1 cellular context compared by ENCODE assay signal in the genomic region with DNA sequence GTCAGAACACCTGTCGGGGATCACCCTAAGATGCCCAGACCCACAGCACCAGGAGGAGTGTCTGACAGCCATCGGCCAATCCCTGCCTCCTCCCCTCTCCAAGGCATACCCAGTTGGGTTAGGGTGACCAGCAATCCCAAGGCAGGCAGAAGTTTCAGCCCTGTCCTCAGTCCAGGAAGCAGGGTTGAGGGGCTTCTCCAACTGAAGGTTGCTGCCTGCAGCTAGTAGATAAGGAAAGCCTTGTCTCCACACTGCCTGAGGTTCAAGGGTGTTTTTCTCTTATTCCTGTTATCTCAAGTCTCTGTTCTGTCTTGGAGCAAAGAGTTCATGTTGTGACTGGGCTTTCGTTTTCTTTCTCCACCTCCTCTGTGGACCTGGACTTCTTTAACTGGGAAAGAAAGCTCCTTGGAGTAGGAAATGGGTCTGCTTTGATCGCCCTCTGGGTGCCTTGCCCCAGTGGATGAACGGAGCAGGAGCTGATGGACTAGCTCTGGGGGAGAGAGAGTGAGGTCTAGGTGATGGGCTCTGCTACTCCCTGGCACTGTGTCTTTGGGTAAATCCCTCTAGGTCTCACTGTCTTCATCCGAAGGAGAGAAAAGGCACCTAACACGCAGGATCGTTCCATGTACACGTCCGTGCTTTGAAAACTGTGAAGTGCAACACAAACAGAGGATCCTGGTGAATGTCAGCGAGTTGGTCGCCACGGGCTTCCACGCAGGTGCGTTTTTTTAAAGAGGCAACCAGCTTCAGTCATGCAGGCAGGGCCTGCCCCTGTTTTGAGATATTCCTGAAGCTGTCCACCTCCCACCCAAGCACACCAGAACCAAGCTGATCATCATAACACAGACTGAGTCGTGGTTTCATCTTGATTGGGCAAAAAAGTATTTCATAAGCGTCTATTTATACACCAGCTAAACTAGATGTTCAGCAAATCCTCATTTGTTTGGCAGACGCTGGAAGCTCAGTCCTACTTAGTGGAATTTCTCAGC.
TF ChIP-seq lines count a peak whose summit lies in the region.

No MANE protein-coding gene starts in this region.

TF ChIP-seq in A549, 52 proteins besides CTCF, POLR2A, EP300 and RAD21:
- TF ChIP-seq NFE2L2 (conservative IDR thresholded peaks at IDR 0.05; ENCODE audit: low read length) (no peak), FOSB (CRISPR knock-in tag; IDR thresholded peaks at IDR 0.05) (no peak), CBX2 (IDR thresholded peaks at IDR 0.05; ENCODE audit: borderline replicate concordance, low read depth) (no peak), HOXA7 (CRISPR knock-in tag; IDR thresholded peaks at IDR 0.05) (no peak)
- TF ChIP-seq, protein P1, sequence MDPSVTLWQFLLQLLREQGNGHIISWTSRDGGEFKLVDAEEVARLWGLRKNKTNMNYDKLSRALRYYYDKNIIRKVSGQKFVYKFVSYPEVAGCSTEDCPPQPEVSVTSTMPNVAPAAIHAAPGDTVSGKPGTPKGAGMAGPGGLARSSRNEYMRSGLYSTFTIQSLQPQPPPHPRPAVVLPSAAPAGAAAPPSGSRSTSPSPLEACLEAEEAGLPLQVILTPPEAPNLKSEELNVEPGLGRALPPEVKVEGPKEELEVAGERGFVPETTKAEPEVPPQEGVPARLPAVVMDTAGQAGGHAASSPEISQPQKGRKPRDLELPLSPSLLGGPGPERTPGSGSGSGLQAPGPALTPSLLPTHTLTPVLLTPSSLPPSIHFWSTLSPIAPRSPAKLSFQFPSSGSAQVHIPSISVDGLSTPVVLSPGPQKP (IDR thresholded peaks at IDR 0.05; ENCODE audit: low read depth, low read length) = no peak
